ENCODE assay signal across 8 cellular contexts in the genomic region with DNA sequence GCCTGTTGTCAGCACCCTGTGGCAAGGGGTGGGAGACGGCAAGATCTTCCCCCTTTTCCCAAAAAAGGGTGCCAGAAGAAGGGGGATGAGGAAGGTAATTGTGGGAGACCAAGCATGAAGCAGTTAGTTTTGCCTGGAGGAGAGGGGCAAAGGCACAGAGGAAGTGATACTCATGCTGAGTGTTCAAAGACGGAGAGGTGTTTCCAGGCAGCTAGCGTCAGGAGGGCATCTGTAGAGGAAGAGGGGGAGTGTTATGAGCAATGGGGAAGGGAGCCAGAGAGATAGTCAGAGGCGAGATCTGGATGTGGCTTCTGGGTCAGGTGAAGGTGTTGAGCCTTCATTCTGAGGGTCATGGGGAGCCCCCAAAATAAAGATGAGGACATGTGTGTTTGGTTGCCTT. TPM values are rescaled to one million over a fixed set of nuclear protein-coding genes. Genes with fewer than 3 reads are reported as not detected.
DNase-seq lines count a peak whose midpoint lies in the region; ATAC-seq and TF ChIP-seq lines count a peak whose summit lies in the region.

No MANE protein-coding gene starts in this region.

- H2BK20ac ChIP-seq in IMR-90 (ENCODE audit: low read depth, low read length): peak overlapping the region; percentile 58

- peak overlapping the region; percentile 41; the same call in 1 of the 2 replicates for H3K23ac ChIP-seq in IMR-90 (ENCODE audit: low read depth, low read length)

- peak overlapping the region; percentile 39; the same call in 1 of the 2 replicates for H4K5ac ChIP-seq in IMR-90 (ENCODE audit: low read depth, low read length)

- TF ChIP-seq CTCF in IMR-90 (conservative IDR thresholded peaks at IDR 0.05; ENCODE audit: low read depth, low read length): no peak

- H3K9me1 ChIP-seq in IMR-90 (ENCODE audit: insufficient read depth, low read length): peaks cover 15% of the 10 kb centered on the region

- H3K4ac ChIP-seq in IMR-90 (ENCODE audit: low read depth, low read length): peak overlapping the region; percentile 81

- in situ Hi-C loops in IMR-90 (cut with MboI; ENCODE audit: low sequenced_read_pairs): no loop called here

- no peak overlapping the region for H3K56ac ChIP-seq in IMR-90 (ENCODE audit: extremely low read depth, insufficient read depth, low read length)

- no peaks in the 10 kb centered on the region for H3K36me3 ChIP-seq in BLaER1 treated with 17β-estradiol and CSF1 and Interleukin-3, amounts not matched to agents 10 nM and 100 nM
- no peaks in the 10 kb centered on the region for H3K36me3 ChIP-seq in IMR-90 (ENCODE audit: control insufficient read depth, insufficient read depth, low read length)

- TF ChIP-seq POLR2A in IMR-90 (IDR thresholded peaks at IDR 0.05; ENCODE audit: low read depth, low read length): no peak

- peak overlapping the region; percentile 41; the same call in 1 of the 2 replicates for H3K18ac ChIP-seq in IMR-90 (ENCODE audit: low read depth, low read length)

- peak overlapping the region; percentile 66 for H2BK5ac ChIP-seq in IMR-90 (ENCODE audit: low read depth, low read length, poor library complexity, severe bottlenecking)

- no peaks in the 10 kb centered on the region for H4K20me1 ChIP-seq in BLaER1 treated with 17β-estradiol and CSF1 and Interleukin-3, amounts not matched to agents 10 nM and 100 nM
- no peaks in the 10 kb centered on the region for H4K20me1 ChIP-seq in IMR-90 (ENCODE audit: insufficient read depth, low read length)

- peaks cover 62 to 100% (median 89%) of the 10 kb centered on the region in 10 experiments for H3K4me1 ChIP-seq in BLaER1 treated with 17β-estradiol and CSF1 and Interleukin-3, amounts not matched to agents 10 nM and 100 nM
- H3K4me1 ChIP-seq in IMR-90 (ENCODE audit: control insufficient read depth, insufficient read depth, low read length): peaks cover 8% of the 10 kb centered on the region; the same call in 1 of the 2 replicates

- WGBS in IMR-90 (ENCODE audit: extremely low coverage in 2 of 2, insufficient read length in 1 of 2), 2 experiments: 20% methylated on average over 2 of the region's 4 CpGs; no CpG with 5 or more reads in 1 of the 2 experiments

- intact Hi-C loops in IMR-90 (cut with micrococcal nuclease): no loop called here

- dilution Hi-C loops in IMR-90 (cut with HindIII; ENCODE audit: low sequenced_read_pairs, unreplicated experiment): no loop called here

- POLR2A ChIA-PET in IMR-90 (lab: Charles Lee; ENCODE audit: unreplicated experiment): no interaction called here

- no TSS peak for BruUV-seq in IMR-90 (replicated peaks; lab: Mats Ljungman, UMichigan)

- H3K27me3 ChIP-seq in BLaER1 treated with 17β-estradiol and CSF1 and Interleukin-3, amounts not matched to agents 10 nM and 100 nM: no peaks in the 10 kb centered on the region
- H3K27me3 ChIP-seq in IMR-90 (ENCODE audit: control insufficient read depth, insufficient read depth, low read length): no peaks in the 10 kb centered on the region

- peak; percentile 66 for ATAC-seq in GM21447 (IDR thresholded peaks at IDR 0.05; ENCODE audit: unreplicated experiment)
- ATAC-seq in IMR-90 (ENCODE audit: low read depth): no peak
- peak; percentile 56 for ATAC-seq in stimulated activated naive CD8-positive, alpha-beta T cell treated with anti-CD3 and anti-CD28 coated beads, Interleukin-15, Interleukin-2, amounts not matched to agents 100 U/mL and 50 U/mL, for 24 hours
- no peak for ATAC-seq in left lobe of liver

- H3K79me1 ChIP-seq in IMR-90 (ENCODE audit: low read depth in 1 of 2, low read length in 2 of 2): no peaks in the 10 kb centered on the region; a peak in 1 of 4 replicates

- H2BK15ac ChIP-seq in IMR-90 (ENCODE audit: low read depth, low read length): peak overlapping the region; percentile 96; the same call in 2 of the 3 replicates

- peak overlapping the region; percentile 80 for H2AFZ ChIP-seq in IMR-90 (replicated peaks; ENCODE audit: low read length, poor library complexity)

- H2AK9ac ChIP-seq in IMR-90 (replicated peaks; ENCODE audit: low read depth, low read length, poor library complexity): no peak overlapping the region

- peak overlapping the region; percentile 76; the same call in 1 of the 2 replicates for H2AK5ac ChIP-seq in IMR-90 (ENCODE audit: low read depth, low read length)

- peak overlapping the region; percentile 79 for H2BK120ac ChIP-seq in IMR-90 (ENCODE audit: low read depth, low read length)

- H4K8ac ChIP-seq in IMR-90 (ENCODE audit: low read depth in 2 of 2, low read length in 2 of 2): peak overlapping the region; percentile 18 to 68

- CTCF ChIA-PET in IMR-90 (lab: Yijun Ruan, JAX): no interaction called here

- peak overlapping the region; percentile 66 for H3K14ac ChIP-seq in IMR-90 (replicated peaks; ENCODE audit: low read depth, low read length)

- peak overlapping the region in 10 of 11 experiments; percentile 25 to 92 (median 76); a peak in 20 of 22 replicates for H3K27ac ChIP-seq in BLaER1 treated with 17β-estradiol and CSF1 and Interleukin-3, amounts not matched to agents 10 nM and 100 nM
- no peak overlapping the region; the same call in 1 of the 2 replicates for H3K27ac ChIP-seq in IMR-90 (ENCODE audit: insufficient read depth, low read length)

- peak; percentile 65 for DNase-seq in IMR-90
- peak; percentile 32 for DNase-seq in activated T-helper 9 cell treated with anti-CD3 and anti-CD28 coated beads, Interleukin-2, amount 50 U/mL, for 16 hours (ENCODE audit: low read depth)
- DNase-seq in stimulated activated naive CD8-positive, alpha-beta T cell treated with anti-CD3 and anti-CD28 coated beads, Interleukin-15, Interleukin-2, amounts not matched to agents 100 U/mL and 50 U/mL, for 24 hours: peak; percentile 51
- no peak for DNase-seq in inferior parietal cortex (ENCODE audit: extremely low spot score)
- no peak for DNase-seq in left lobe of liver (ENCODE audit: low spot score)
- no peak for DNase-seq in DMS53 treated with DMSO at 0.1 percent for 48 hours (lab: John Stamatoyannopoulos, UW; ENCODE audit: unreplicated experiment)

- H3K4me2 ChIP-seq in BLaER1 treated with 17β-estradiol and CSF1 and Interleukin-3, amounts not matched to agents 10 nM and 100 nM: peak overlapping the region; percentile 67 to 92 (median 85)
- H3K4me2 ChIP-seq in IMR-90 (ENCODE audit: low read depth, low read length): no peak overlapping the region

- H3K4me3 ChIP-seq in BLaER1 treated with 17β-estradiol and CSF1 and Interleukin-3, amounts not matched to agents 10 nM and 100 nM: no peak overlapping the region
- H3K4me3 ChIP-seq in IMR-90 (ENCODE audit: insufficient read depth, low read depth, low read length): no peak overlapping the region

- TF ChIP-seq RAD21 in IMR-90 (IDR thresholded peaks at IDR 0.05; ENCODE audit: low read length): 0 out of 2 replicates have a peak, but pooled peaks have one; percentile 1

- H4K91ac ChIP-seq in IMR-90 (ENCODE audit: insufficient read depth, low read depth, low read length): peak overlapping the region; percentile 59

- peak overlapping the region in 7 of 11 experiments; percentile 12 to 45 (median 29); a peak in 10 of 22 replicates for H3K9ac ChIP-seq in BLaER1 treated with 17β-estradiol and CSF1 and Interleukin-3, amounts not matched to agents 10 nM and 100 nM
- no peak overlapping the region for H3K9ac ChIP-seq in IMR-90 (ENCODE audit: low read depth, low read length)

- peaks cover 0 to 21% (median 10%) of the 10 kb centered on the region in 11 experiments; a peak in 9 of 22 replicates for H3K9me3 ChIP-seq in BLaER1 treated with 17β-estradiol and CSF1 and Interleukin-3, amounts not matched to agents 10 nM and 100 nM (replicated peaks in 1 of 11)
- H3K9me3 ChIP-seq in IMR-90 (ENCODE audit: control insufficient read depth, insufficient read depth, low read length): no peaks in the 10 kb centered on the region

TF ChIP-seq in IMR-90, 13 proteins besides CTCF, POLR2A, EP300 and RAD21:
- 0 out of 2 replicates have a peak, but pooled peaks have one; percentile 9 for TF ChIP-seq MAZ (IDR thresholded peaks at IDR 0.05; ENCODE audit: borderline replicate concordance, low read depth, low read length)
- no peak for TF ChIP-seq MAFK (IDR thresholded peaks at IDR 0.05; ENCODE audit: low read depth, low read length)

RNA-seq across cellular contexts. Expression of gene ADAM19, which starts 26.9 kb away (rescaled TPM):
- total RNA-seq in IMR-90 (2012; rRNA removed) (35.5 and 38.3 TPM in 2 replicates), left lobe of liver (2.9 TPM)
- 47.8 and 49.2 TPM in 2 replicates for polyA plus RNA-seq in IMR-90 (2012; rRNA removed)
- polyA plus RNA-seq in IMR-90 (2012; cell fraction: cytosol; rRNA removed): 25.7 and 37.1 TPM in 2 replicates
- 70.4 and 79.6 TPM in 2 replicates for polyA plus RNA-seq in IMR-90 (2012; cell fraction: nucleus; rRNA removed; ENCODE audit: low replicate concordance)

RNA-seq across cellular contexts. Expression of gene SOX30, which starts 49.7 kb away (rescaled TPM):
- total RNA-seq in IMR-90 (2012; rRNA removed): not detected in 2 replicates
- not detected in 2 replicates for polyA plus RNA-seq in IMR-90 (2012; rRNA removed)
- 0.02 and 0.04 TPM in 2 replicates for polyA plus RNA-seq in IMR-90 (2012; cell fraction: cytosol; rRNA removed)
- 0.06 TPM in 1 of 2 replicates, not detected in the other for polyA plus RNA-seq in IMR-90 (2012; cell fraction: nucleus; rRNA removed; ENCODE audit: low replicate concordance)
- total RNA-seq in left lobe of liver: not detected

Comparison
In these comparisons a context has a peak if more than half of its experiments do, and no peak if none do; other contexts are left out.
1. ATAC-seq: peak in GM21447 (single experiment) and stimulated activated naive CD8-positive, alpha-beta T cell treated with anti-CD3 and anti-CD28 coated beads, Interleukin-15, Interleukin-2, amounts not matched to agents 100 U/mL and 50 U/mL, for 24 hours (single experiment); none in IMR-90 (single experiment) and left lobe of liver (single experiment).
2. DNase-seq: peak in IMR-90 (single experiment), activated T-helper 9 cell treated with anti-CD3 and anti-CD28 coated beads, Interleukin-2, amount 50 U/mL, for 16 hours (single experiment) and stimulated activated naive CD8-positive, alpha-beta T cell treated with anti-CD3 and anti-CD28 coated beads, Interleukin-15, Interleukin-2, amounts not matched to agents 100 U/mL and 50 U/mL, for 24 hours (single experiment); none in inferior parietal cortex (single experiment), left lobe of liver (single experiment) and DMS53 treated with DMSO at 0.1 percent for 48 hours (single experiment).